In the genomic region with DNA sequence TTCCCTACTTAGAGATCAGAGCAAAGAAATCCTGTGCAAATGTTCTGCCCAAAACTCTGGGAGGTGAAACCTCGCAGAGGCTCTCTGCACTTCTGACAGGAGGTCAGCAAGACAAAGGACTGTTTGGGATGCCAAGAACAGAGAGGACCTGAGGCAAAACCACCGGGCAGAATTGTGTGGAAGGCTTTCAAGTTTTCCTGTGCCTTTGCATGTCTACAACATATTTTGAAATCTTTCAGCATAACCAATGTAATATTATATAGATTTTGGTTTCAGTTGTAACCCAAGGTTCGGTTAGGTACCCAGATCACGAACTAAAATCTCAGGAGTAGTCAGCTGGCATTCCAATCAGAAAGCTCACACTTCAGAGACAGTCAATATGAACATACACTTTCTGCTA, we compare ENCODE assay signal across 1 cellular context.
TF ChIP-seq lines count a peak whose summit lies in the region.

No MANE protein-coding gene starts in this region.

TF ChIP-seq in IMR-90, 13 proteins besides CTCF, POLR2A, EP300 and RAD21 (continued from another document):
- TF ChIP-seq, protein P1, sequence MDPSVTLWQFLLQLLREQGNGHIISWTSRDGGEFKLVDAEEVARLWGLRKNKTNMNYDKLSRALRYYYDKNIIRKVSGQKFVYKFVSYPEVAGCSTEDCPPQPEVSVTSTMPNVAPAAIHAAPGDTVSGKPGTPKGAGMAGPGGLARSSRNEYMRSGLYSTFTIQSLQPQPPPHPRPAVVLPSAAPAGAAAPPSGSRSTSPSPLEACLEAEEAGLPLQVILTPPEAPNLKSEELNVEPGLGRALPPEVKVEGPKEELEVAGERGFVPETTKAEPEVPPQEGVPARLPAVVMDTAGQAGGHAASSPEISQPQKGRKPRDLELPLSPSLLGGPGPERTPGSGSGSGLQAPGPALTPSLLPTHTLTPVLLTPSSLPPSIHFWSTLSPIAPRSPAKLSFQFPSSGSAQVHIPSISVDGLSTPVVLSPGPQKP (IDR thresholded peaks at IDR 0.05; ENCODE audit: borderline replicate concordance, low read depth, low read length): no peak
